ENCODE assay signal across 17 cellular contexts in the genomic region with DNA sequence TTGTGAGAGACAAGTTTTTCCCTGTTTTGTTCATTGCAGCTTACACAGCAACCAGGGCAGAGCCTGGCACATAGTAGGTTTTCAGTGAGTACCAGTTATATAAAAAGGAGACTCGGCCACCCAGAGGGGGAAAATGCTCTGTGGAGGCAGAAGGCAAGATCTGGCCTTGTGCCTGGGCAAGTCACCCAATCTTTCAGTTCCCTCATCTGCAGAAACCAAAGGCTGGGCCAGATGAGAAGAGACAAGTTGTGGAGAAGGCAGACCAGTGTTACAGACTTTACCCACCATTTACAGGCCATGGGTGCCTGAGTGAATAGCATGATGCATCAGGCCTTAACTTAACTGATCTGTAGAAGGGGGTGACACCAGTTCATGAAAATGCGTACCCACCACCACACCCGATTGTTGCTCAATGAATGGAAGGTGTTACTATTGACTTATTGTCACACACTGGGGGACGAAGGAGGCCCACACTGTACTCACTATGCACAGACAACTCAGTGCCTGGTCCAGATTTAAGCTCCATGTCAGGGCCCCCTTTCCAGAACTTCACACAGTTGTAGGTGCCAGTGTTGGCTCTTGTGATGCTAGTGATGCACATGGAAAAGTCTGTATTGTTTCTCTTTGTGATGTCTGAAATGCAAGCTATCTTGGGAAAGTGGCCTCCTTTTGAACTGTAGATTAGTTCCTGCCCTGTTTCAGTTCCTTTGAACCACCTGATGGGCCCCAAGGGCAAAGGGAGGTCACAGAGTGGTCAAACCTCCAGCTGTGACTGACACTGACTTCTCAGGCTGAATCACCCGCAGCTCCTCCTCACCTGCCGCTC.
A peak's percentile ranks its signal among the peaks of the same experiment; 100 is the strongest.
DNase-seq lines count a peak whose midpoint lies in the region; ATAC-seq and TF ChIP-seq lines count a peak whose summit lies in the region.
"Had no signal": no experiment of that assay in that cellular context is flagged by ENCODE, and none has a peak within 500 bp of the region (broad histone marks: within the 10 kb centered on the region; RNA-seq: fewer than 3 reads in every experiment).

No MANE protein-coding gene starts in this region.

- H3K27ac Mint-ChIP-seq in activated CD4-positive, alpha-beta T cell treated with anti-CD3 and anti-CD28 coated beads for 36 hours: no peak overlapping the region

- H3K9me2 ChIP-seq in HCT116 (ENCODE audit: insufficient read depth) (no peaks in the 10 kb centered on the region), PC-9 (ENCODE audit: insufficient read depth) (no peaks in the 10 kb centered on the region)

- H3K79me2 ChIP-seq in HCT116 (ENCODE audit: insufficient read depth, low read length): no peaks in the 10 kb centered on the region
- H3K79me2 ChIP-seq in PC-9 (ENCODE audit: low read depth): peaks cover 13% of the 10 kb centered on the region; the same call in 1 of the 2 replicates

- DNase-seq in activated CD4-positive, alpha-beta T cell treated with anti-CD3 and anti-CD28 coated beads for 36 hours: no peak
- DNase-seq in activated CD4-positive, alpha-beta T cell treated with anti-CD3 and anti-CD28 coated beads for 48 hours: no peak
- no peak for DNase-seq in HCT116 (ENCODE audit: low read depth, low spot score)
- DNase-seq in PC-9: peak; percentile 44 to 84
- DNase-seq in mucosa of descending colon: no peak
- DNase-seq in stimulated activated CD4-positive, alpha-beta T cell treated with anti-CD3 and anti-CD28 coated beads, Interleukin-4, amount 100 ng/mL, for 1 hour: no peak
- no peak for DNase-seq in colonic mucosa
- DNase-seq: activated T-cell treated with anti-CD3 and anti-CD28 coated beads, Interleukin-2, amount 50 U/mL, for 1 hour; aorta; Calu3; IMR-90; NCI-H1694 treated with DMSO at 0.1 percent for 48 hours; NCI-H69; tibial artery had no signal

- H3K27me3 ChIP-seq in HCT116 (ENCODE audit: insufficient read depth, low read length) (peaks cover 19% of the 10 kb centered on the region), PC-9 (ENCODE audit: insufficient read depth, low read depth) (no peaks in the 10 kb centered on the region), colonic mucosa (no peaks in the 10 kb centered on the region)
- H3K27me3 ChIP-seq: SJSA1, tibial artery had no signal

- no peak for TF ChIP-seq CTCF in HCT116 (IDR thresholded peaks at IDR 0.05 in 2 of 3, conservative IDR thresholded peaks at IDR 0.05 in 1 of 3; ENCODE audit: borderline replicate concordance in 1 of 3, insufficient read depth in 1 of 3, low read depth in 2 of 3, low read length in 2 of 3)
- TF ChIP-seq CTCF in PC-9 (conservative IDR thresholded peaks at IDR 0.05): no peak
- no peak for TF ChIP-seq CTCF in mucosa of descending colon (IDR thresholded peaks at IDR 0.05)
- TF ChIP-seq CTCF in colonic mucosa (IDR thresholded peaks at IDR 0.05): no peak

- intact Hi-C loops in activated CD4-positive, alpha-beta T cell treated with anti-CD3 and anti-CD28 coated beads for 36 hours (cut with DNase I, micrococcal nuclease): no loop called here
- intact Hi-C loops in HCT116 (cut with micrococcal nuclease): no loop called here
- intact Hi-C loops in PC-9 (cut with micrococcal nuclease; ENCODE audit: unreplicated experiment): no loop called here
- intact Hi-C loops in mucosa of descending colon (cut with DNase I, micrococcal nuclease): no loop called here
- intact Hi-C loops in colonic mucosa (cut with DNase I): no loop called here

- no TSS peak for BruUV-seq in HCT116 (replicated peaks; lab: Mats Ljungman, UMichigan)
- BruUV-seq in PC-9 (replicated peaks; lab: Mats Ljungman, UMichigan): no TSS peak

- H3K4me3 ChIP-seq in HCT116 (replicated peaks in 1 of 2; ENCODE audit: low read depth in 1 of 2, low read length in 2 of 2) (no peak overlapping the region), PC-9 (peak overlapping the region; percentile 40; the same call in 1 of the 2 replicates), mucosa of descending colon (no peak overlapping the region), colonic mucosa (no peak overlapping the region)
- H3K4me3 ChIP-seq: A549, SJSA1, tibial artery had no signal

- H3K4me2 ChIP-seq in HCT116 (ENCODE audit: low read length) (no peak overlapping the region), PC-9 (peak overlapping the region; percentile 75)
- H3K4me2 ChIP-seq: A549 had no signal

- no peak for TF ChIP-seq RAD21 in HCT116 (IDR thresholded peaks at IDR 0.05; ENCODE audit: low read depth)

- peaks cover 8% of the 10 kb centered on the region for H3K9me3 Mint-ChIP-seq in activated CD4-positive, alpha-beta T cell treated with anti-CD3 and anti-CD28 coated beads for 36 hours (ENCODE audit: low read depth)

- H3K4me1 ChIP-seq in HCT116 (ENCODE audit: control insufficient read depth in 1 of 2, insufficient read depth in 2 of 2, low read length in 2 of 2) (peaks cover 0 to 21% of the 10 kb centered on the region in 2 experiments; a peak in 2 of 4 replicates), PC-9 (replicated peaks; ENCODE audit: insufficient read depth) (peaks cover 72% of the 10 kb centered on the region), mucosa of descending colon (ENCODE audit: low read depth) (no peaks in the 10 kb centered on the region), colonic mucosa (no peaks in the 10 kb centered on the region)
- H3K4me1 ChIP-seq: A549, SJSA1, tibial artery had no signal

- H3K36me3 ChIP-seq in HCT116 (ENCODE audit: control insufficient read depth in 1 of 2, insufficient read depth in 2 of 2, low read length in 2 of 2) (no peaks in the 10 kb centered on the region), PC-9 (ENCODE audit: low read depth) (peaks cover 8% of the 10 kb centered on the region; the same call in 1 of the 2 replicates), mucosa of descending colon (ENCODE audit: low read depth) (no peaks in the 10 kb centered on the region), colonic mucosa (no peaks in the 10 kb centered on the region)
- H3K36me3 ChIP-seq: SJSA1, tibial artery had no signal

- CTCF ChIA-PET in activated CD4-positive, alpha-beta T cell treated with anti-CD3 and anti-CD28 coated beads for 36 hours (lab: Charles Lee): no interaction called here
- CTCF ChIA-PET in HCT116 (lab: Charles Lee) (no interaction called here), PC-9 (lab: Charles Lee) (interaction anchor here (1.1 kb wide), 1 partner anchor 218 kb away, joined by 5 read pairs; no protein-coding TSS in a partner anchor)

- TF ChIP-seq POLR2A in HCT116 (IDR thresholded peaks at IDR 0.05; ENCODE audit: borderline replicate concordance, extremely low read depth, insufficient read depth, insufficient read length): no peak

- H2AFZ ChIP-seq in HCT116 (ENCODE audit: low read depth, low read length, poor library complexity, severe bottlenecking): no peak overlapping the region
- no peak overlapping the region for H2AFZ ChIP-seq in PC-9

- H3K36me3 Mint-ChIP-seq in activated CD4-positive, alpha-beta T cell treated with anti-CD3 and anti-CD28 coated beads for 36 hours (ENCODE audit: low read depth): peaks cover 2% of the 10 kb centered on the region

- RAD21 ChIA-PET in HCT116 (lab: Charles Lee; ENCODE audit: low non-redundant PET in 1 of 2, low total read pairs in 2 of 2, uncharacterized antibody in 2 of 2, unreplicated experiment in 2 of 2): no interaction called here

- H3K9ac ChIP-seq in HCT116 (ENCODE audit: low read length): no peak overlapping the region
- no peak overlapping the region for H3K9ac ChIP-seq in colonic mucosa (ENCODE audit: low read depth in 2 of 2, low read length in 2 of 2)

- H3F3A ChIP-seq in PC-9 (ENCODE audit: insufficient read depth, low read depth): peaks cover 63% of the 10 kb centered on the region

- ATAC-seq in activated CD4-positive, alpha-beta T cell treated with anti-CD3 and anti-CD28 coated beads for 36 hours: peak; percentile 26
- ATAC-seq in HCT116 (peak; percentile 53; the same call in 1 of the 2 replicates), mucosa of descending colon (peak; percentile 19), HG03196 (IDR thresholded peaks at IDR 0.05; ENCODE audit: unreplicated experiment) (no peak)
- ATAC-seq: A549 had no signal

- POLR2A ChIA-PET in activated CD4-positive, alpha-beta T cell treated with anti-CD3 and anti-CD28 coated beads for 36 hours (lab: Charles Lee): no interaction called here
- POLR2A ChIA-PET in HCT116 (lab: Charles Lee): no interaction called here
- POLR2A ChIA-PET in PC-9 (lab: Charles Lee; ENCODE audit: unreplicated experiment): no interaction called here

- peaks cover 4% of the 10 kb centered on the region for H3K4me1 Mint-ChIP-seq in activated CD4-positive, alpha-beta T cell treated with anti-CD3 and anti-CD28 coated beads for 36 hours

- no peaks in the 10 kb centered on the region for H3K27me3 Mint-ChIP-seq in activated CD4-positive, alpha-beta T cell treated with anti-CD3 and anti-CD28 coated beads for 36 hours

- no peak overlapping the region for H3K4me3 Mint-ChIP-seq in activated CD4-positive, alpha-beta T cell treated with anti-CD3 and anti-CD28 coated beads for 36 hours

- H4K20me1 ChIP-seq in HCT116 (ENCODE audit: insufficient read depth): no peaks in the 10 kb centered on the region
- H4K20me1 ChIP-seq in PC-9 (ENCODE audit: insufficient read depth): no peaks in the 10 kb centered on the region

- H3K9me3 ChIP-seq in HCT116 (ENCODE audit: control insufficient read depth in 1 of 2, insufficient read depth in 1 of 2, low read depth in 1 of 2, low read length in 2 of 2) (no peaks in the 10 kb centered on the region), PC-9 (ENCODE audit: insufficient read depth, low read depth) (peaks cover 19% of the 10 kb centered on the region; the same call in 1 of the 2 replicates), mucosa of descending colon (no peaks in the 10 kb centered on the region), colonic mucosa (no peaks in the 10 kb centered on the region)
- H3K9me3 ChIP-seq: SJSA1, tibial artery had no signal

- no peak overlapping the region for H3K27ac ChIP-seq in HCT116 (ENCODE audit: low read depth, low read length)
- peak overlapping the region; percentile 99 for H3K27ac ChIP-seq in PC-9
- no peak overlapping the region for H3K27ac ChIP-seq in colonic mucosa
- H3K27ac ChIP-seq: A549, SJSA1, tibial artery had no signal

TF ChIP-seq in HCT116, 20 proteins besides CTCF, POLR2A, EP300 and RAD21:
- 0 out of 2 replicates have a peak, but pooled peaks have one; percentile 14 for TF ChIP-seq SP1 (IDR thresholded peaks at IDR 0.05; ENCODE audit: low read depth)
- TF ChIP-seq ZNF274 (IDR thresholded peaks at IDR 0.05; ENCODE audit: low read depth, low read length): no peak

Comparison
In these comparisons a context has a peak if more than half of its experiments do, and no peak if none do; other contexts are left out.
1. DNase-seq: peak in PC-9 (2 of 2); none in activated CD4-positive, alpha-beta T cell treated with anti-CD3 and anti-CD28 coated beads for 36 hours (single experiment), activated CD4-positive, alpha-beta T cell treated with anti-CD3 and anti-CD28 coated beads for 48 hours (single experiment), HCT116 (single experiment), mucosa of descending colon (0 of 3), stimulated activated CD4-positive, alpha-beta T cell treated with anti-CD3 and anti-CD28 coated beads, Interleukin-4, amount 100 ng/mL, for 1 hour (single experiment) and colonic mucosa (single experiment).